ENCODE assay signal across 8 cellular contexts in the genomic region with DNA sequence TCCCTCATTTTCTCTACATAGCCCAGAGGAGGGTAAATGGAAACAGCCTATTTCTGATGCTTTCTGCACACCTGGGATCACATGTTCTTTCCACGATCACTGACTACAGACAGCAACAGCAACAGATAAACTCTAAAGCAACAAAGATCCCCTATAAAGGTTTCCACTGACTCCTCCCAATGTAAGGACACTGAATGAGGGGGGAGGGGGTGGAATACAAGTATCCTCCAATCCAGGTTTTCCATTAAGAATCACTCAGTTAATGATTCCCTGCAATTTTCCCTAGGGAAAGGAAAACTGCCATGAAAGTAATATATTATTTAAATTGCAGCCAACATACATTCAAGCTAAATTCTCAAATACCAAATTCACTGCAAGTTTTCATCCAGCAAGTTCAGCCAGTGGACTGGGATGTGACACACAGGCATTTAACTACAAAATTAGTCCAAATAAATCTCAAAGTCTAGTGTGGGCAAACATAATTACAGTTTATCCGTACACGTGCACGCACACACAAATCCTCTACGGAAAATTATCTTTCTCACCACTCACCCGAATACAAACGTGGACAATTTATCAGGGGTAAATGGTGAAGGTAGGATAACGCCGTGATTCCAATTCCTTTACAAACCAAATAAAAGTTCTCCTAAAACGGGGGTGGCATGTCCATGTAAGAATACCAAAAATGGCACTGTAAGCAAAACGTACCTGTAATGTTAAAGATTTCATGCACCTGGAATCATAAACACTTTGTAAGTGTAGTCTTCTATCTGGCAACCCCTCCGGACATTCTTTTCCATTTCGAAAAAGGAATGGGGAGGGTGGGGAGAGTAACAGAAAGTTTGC. TPM values are rescaled to one million over a fixed set of nuclear protein-coding genes. Genes with fewer than 3 reads are reported as not detected.
DNase-seq lines count a peak whose midpoint lies in the region; ATAC-seq and TF ChIP-seq lines count a peak whose summit lies in the region.
"Not testable (repeated sequence)": the region's sequence is repeated elsewhere in the genome, so short reads cannot be mapped to it uniquely, and the experiment has no call there.

No MANE protein-coding gene starts in this region.

- H3K4me1 Mint-ChIP-seq in activated naive CD8-positive, alpha-beta T cell treated with anti-CD3 and anti-CD28 coated beads, Interleukin-2, amount 50 U/mL, for 24 hours: peaks cover 41% of the 10 kb centered on the region

- peak overlapping the region; percentile 95 for H3K4me3 Mint-ChIP-seq in activated naive CD8-positive, alpha-beta T cell treated with anti-CD3 and anti-CD28 coated beads, Interleukin-2, amount 50 U/mL, for 24 hours

- peak overlapping the region; percentile 88 for H3K9ac ChIP-seq in DND-41 (ENCODE audit: low read depth, low read length)
- peak overlapping the region; percentile 93 for H3K9ac ChIP-seq in Loucy (ENCODE audit: low read depth, low read length, poor library complexity, severe bottlenecking)
- H3K9ac ChIP-seq in parathyroid adenoma: not testable (repeated sequence)

- not testable (repeated sequence) for H3K27me3 ChIP-seq in DND-41 (ENCODE audit: insufficient read depth, low read length, poor library complexity); Loucy (ENCODE audit: insufficient read depth, low read length, poor library complexity, severe bottlenecking); left lung; parathyroid adenoma (ENCODE audit: control insufficient read depth, insufficient read depth, low read length)

- not testable (repeated sequence) for H3K9me3 ChIP-seq in DND-41 (ENCODE audit: insufficient read depth, low read length, severe bottlenecking); Loucy (ENCODE audit: insufficient read depth, low read depth, low read length); left lung; parathyroid adenoma (ENCODE audit: control insufficient read depth, low read length)

- peak overlapping the region; percentile 89 for H3K4me2 ChIP-seq in DND-41 (ENCODE audit: insufficient read depth, low read length)
- H3K4me2 ChIP-seq in Loucy (ENCODE audit: low read depth, low read length, poor library complexity, severe bottlenecking): peak overlapping the region; percentile 75
- H3K4me2 ChIP-seq in parathyroid adenoma (ENCODE audit: low read length): peak overlapping the region; percentile 64

- intact Hi-C loops in left lung (cut with DNase I): not testable (repeated sequence)

- not testable (repeated sequence) for H3K27ac ChIP-seq in DND-41 (ENCODE audit: low read length); urinary bladder (ENCODE audit: low read depth)
- peak overlapping the region; percentile 87 for H3K27ac ChIP-seq in epithelial cell of prostate
- H3K27ac ChIP-seq in left lung: peak overlapping the region; percentile 89 to 94
- H3K27ac ChIP-seq in parathyroid adenoma: peak overlapping the region; percentile 12

- in situ Hi-C loops in SK-MEL-5 (cut with HindIII; ENCODE audit: low pct_unique_long_range_greater_than_20kb, low sequenced_read_pairs): not testable (repeated sequence)

- H3K27ac Mint-ChIP-seq in activated naive CD8-positive, alpha-beta T cell treated with anti-CD3 and anti-CD28 coated beads, Interleukin-2, amount 50 U/mL, for 24 hours: peak overlapping the region; percentile 89

- not testable (repeated sequence) for DNase-seq in DND-41; activated naive CD8-positive, alpha-beta T cell treated with anti-CD3 and anti-CD28 coated beads, Interleukin-2, amount 50 U/mL, for 24 hours; epithelial cell of prostate (ENCODE audit: low read depth, low spot score); left lung
- peak; percentile 52 for DNase-seq in SK-MEL-5 (ENCODE audit: low read depth, low spot score)

- H3K79me2 ChIP-seq in DND-41 (ENCODE audit: insufficient read depth, low read length): peaks cover 61% of the 10 kb centered on the region
- H3K79me2 ChIP-seq in Loucy (ENCODE audit: insufficient read depth, low read length): peaks cover 63% of the 10 kb centered on the region
- H3K79me2 ChIP-seq in parathyroid adenoma: peaks cover 24% of the 10 kb centered on the region

- H3K9me3 Mint-ChIP-seq in activated naive CD8-positive, alpha-beta T cell treated with anti-CD3 and anti-CD28 coated beads, Interleukin-2, amount 50 U/mL, for 24 hours: not testable (repeated sequence)

- H2AFZ ChIP-seq in DND-41 (ENCODE audit: low read depth, low read length); Loucy (ENCODE audit: low read length): not testable (repeated sequence)
- H2AFZ ChIP-seq in parathyroid adenoma: peak overlapping the region; percentile 82

- H3K36me3 ChIP-seq in DND-41 (ENCODE audit: insufficient read depth, low read length); Loucy (ENCODE audit: insufficient read depth, low read length); left lung; parathyroid adenoma (ENCODE audit: control insufficient read depth, insufficient read depth, low read length); urinary bladder (ENCODE audit: insufficient read depth): not testable (repeated sequence)

- 16% methylated on average over 13 of the region's 13 CpGs for WGBS in urinary bladder

- not testable (repeated sequence) for H3K27me3 Mint-ChIP-seq in activated naive CD8-positive, alpha-beta T cell treated with anti-CD3 and anti-CD28 coated beads, Interleukin-2, amount 50 U/mL, for 24 hours

- H3K36me3 Mint-ChIP-seq in activated naive CD8-positive, alpha-beta T cell treated with anti-CD3 and anti-CD28 coated beads, Interleukin-2, amount 50 U/mL, for 24 hours (ENCODE audit: low read depth): not testable (repeated sequence)

- H3K9me2 ChIP-seq in Loucy (replicated peaks; ENCODE audit: low read depth, low read length): not testable (repeated sequence)

- not testable (repeated sequence) for ATAC-seq in DND-41 (ENCODE audit: insufficient read depth, low read depth); activated naive CD8-positive, alpha-beta T cell treated with anti-CD3 and anti-CD28 coated beads, Interleukin-2, amount 50 U/mL, for 24 hours
- ATAC-seq in left lung: peak; percentile 4

- TF ChIP-seq CTCF in DND-41 (IDR thresholded peaks at IDR 0.05; ENCODE audit: borderline replicate concordance, extremely low read depth, low read length, poor library complexity, severe bottlenecking); Loucy (conservative IDR thresholded peaks at IDR 0.05; ENCODE audit: low read length); left lung (IDR thresholded peaks at IDR 0.05); parathyroid adenoma (IDR thresholded peaks at IDR 0.05): not testable (repeated sequence)

- not testable (repeated sequence) for H3F3A ChIP-seq in Loucy (ENCODE audit: low read depth)

- peaks cover 25% of the 10 kb centered on the region for H3K4me1 ChIP-seq in DND-41 (ENCODE audit: insufficient read depth, low read length)
- H3K4me1 ChIP-seq in Loucy (ENCODE audit: insufficient read depth, low read length, poor library complexity, severe bottlenecking): peaks cover 31% of the 10 kb centered on the region
- peaks cover 16 to 53% of the 10 kb centered on the region in 2 donors for H3K4me1 ChIP-seq in left lung
- H3K4me1 ChIP-seq in parathyroid adenoma; urinary bladder (ENCODE audit: insufficient read depth): not testable (repeated sequence)

- H3K4me3 ChIP-seq in DND-41 (ENCODE audit: low read depth in 1 of 2, low read length in 2 of 2) (peak overlapping the region; percentile 77 to 78), Loucy (ENCODE audit: low read length, poor library complexity, severe bottlenecking) (peak overlapping the region; percentile 94), left lung (peak overlapping the region; percentile 56 to 70), parathyroid adenoma (ENCODE audit: low read depth, low read length) (peak overlapping the region; percentile 61), urinary bladder (ENCODE audit: low read depth, low read length) (peak overlapping the region; percentile 88)

- peaks cover 21% of the 10 kb centered on the region; the same call in 1 of the 2 replicates for H4K20me1 ChIP-seq in DND-41 (ENCODE audit: insufficient read depth, low read length)
- H4K20me1 ChIP-seq in Loucy (ENCODE audit: insufficient read depth, low read length, poor library complexity, severe bottlenecking): peaks cover 51% of the 10 kb centered on the region

RNA-seq across cellular contexts. Expression of a gene that starts 1.7 kb away (rescaled TPM):
- total RNA-seq in SK-MEL-5 (2014; rRNA removed; shearing (Covaris generic)): 29.1 and 29.2 TPM in 2 replicates
- polyA plus RNA-seq in SK-MEL-5 (2015; cell fraction: cytosol; rRNA removed): 15.9 and 17.7 TPM in 2 replicates
- polyA plus RNA-seq in SK-MEL-5 (2015; cell fraction: nucleus; rRNA removed): 22.5 and 33.4 TPM in 2 replicates
- 10 to 100 TPM; 41.6 to 44.6 TPM for total RNA-seq in left lung
- total RNA-seq in urinary bladder: 91.1 TPM
- polyA plus RNA-seq in urinary bladder: 11.2 TPM
